ENCODE assay signal across 14 cellular contexts in the genomic region with DNA sequence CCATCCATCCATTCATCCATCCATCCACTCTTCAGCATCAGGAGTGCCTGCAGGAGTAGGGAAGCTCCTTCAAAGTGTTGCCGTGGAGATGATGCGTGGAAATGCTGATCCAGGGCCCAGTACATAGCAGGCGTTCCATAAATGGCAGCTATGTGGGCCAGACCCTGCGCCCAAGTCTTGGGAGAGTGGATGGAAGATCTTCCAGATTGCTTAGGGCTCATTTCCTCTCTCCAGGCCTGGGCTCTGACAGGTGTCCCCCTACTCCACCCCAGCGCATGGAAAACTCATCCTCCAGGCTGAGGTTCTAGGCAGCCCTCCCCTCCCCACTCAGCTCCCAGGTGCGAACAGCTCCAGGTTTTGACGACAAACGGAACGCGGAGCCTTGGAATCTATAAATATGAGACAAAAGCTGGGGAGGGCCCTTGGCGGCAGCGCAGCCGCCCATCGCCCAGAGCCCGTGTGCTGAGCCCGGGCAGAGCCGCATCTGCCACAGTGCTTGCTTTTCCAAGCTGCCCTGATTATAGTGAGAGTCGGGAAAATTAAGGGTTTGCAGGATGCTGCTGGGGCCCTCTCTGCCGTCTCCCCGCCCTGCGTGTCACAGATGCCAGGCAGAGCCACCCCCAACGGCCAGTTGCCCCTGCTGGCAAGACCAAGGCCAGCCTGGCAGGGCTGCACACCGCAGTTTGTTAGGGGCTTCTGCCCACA. TPM values are rescaled to one million over a fixed set of nuclear protein-coding genes. Genes with fewer than 3 reads are reported as not detected.
A peak's percentile ranks its signal among the peaks of the same experiment; 100 is the strongest.
DNase-seq lines count a peak whose midpoint lies in the region; ATAC-seq, FAIRE-seq and TF ChIP-seq lines count a peak whose summit lies in the region.
"Had no signal": no experiment of that assay in that cellular context is flagged by ENCODE, and none has a peak within 500 bp of the region (broad histone marks: within the 10 kb centered on the region; RNA-seq: fewer than 3 reads in every experiment).

No MANE protein-coding gene starts in this region.

- CTCF ChIA-PET in WTC11 (lab: Charles Lee): no interaction called here

- POLR2A ChIA-PET in WTC11 (lab: Charles Lee): no interaction called here

- H3K36me3 ChIP-seq in right atrium auricular region: no peaks in the 10 kb centered on the region
- H3K36me3 ChIP-seq in lower lobe of right lung: no peaks in the 10 kb centered on the region
- H3K36me3 ChIP-seq: neutrophil, tibial artery had no signal

- peaks cover 0 to 17% of the 10 kb centered on the region in 2 donors for H3K4me1 ChIP-seq in right atrium auricular region
- H3K4me1 ChIP-seq in lower lobe of right lung: peaks cover 8% of the 10 kb centered on the region

- intact Hi-C loops in Right ventricle myocardium superior (cut with DNase I) (no loop called here), lower lobe of right lung (cut with DNase I) (no loop called here)

- H3K36me3 Mint-ChIP-seq in WTC11 (no peaks in the 10 kb centered on the region), type B pancreatic cell (no peaks in the 10 kb centered on the region)

- H3K4me3 Mint-ChIP-seq in WTC11 (peak overlapping the region; percentile 64; the same call in 1 of the 2 replicates), type B pancreatic cell (peak overlapping the region; percentile 69)

- H3K27ac Mint-ChIP-seq in WTC11 (no peak overlapping the region), type B pancreatic cell (no peak overlapping the region)
- H3K27ac Mint-ChIP-seq: activated CD4-positive, alpha-beta T cell treated with anti-CD3 and anti-CD28 coated beads, Interleukin-2, amount 10 ng/mL, durations not matched to agents 7 days and 5 days had no signal

- H3K4me3 ChIP-seq in right atrium auricular region: no peak overlapping the region
- no peak overlapping the region for H3K4me3 ChIP-seq in lower lobe of right lung

- ATAC-seq in Right ventricle myocardium superior (ENCODE audit: poor library complexity) (no peak), WTC11 (no peak), lower lobe of right lung (no peak)

- H3K9me3 Mint-ChIP-seq in WTC11 (no peaks in the 10 kb centered on the region), type B pancreatic cell (no peaks in the 10 kb centered on the region)
- H3K9me3 Mint-ChIP-seq: activated CD4-positive, alpha-beta T cell treated with anti-CD3 and anti-CD28 coated beads, Interleukin-2, amount 10 ng/mL, durations not matched to agents 7 days and 5 days had no signal

- H3K27me3 ChIP-seq in right atrium auricular region (no peaks in the 10 kb centered on the region), lower lobe of right lung (ENCODE audit: low read depth) (peaks cover 44% of the 10 kb centered on the region)

- H3K27ac ChIP-seq in right atrium auricular region: no peak overlapping the region
- no peak overlapping the region for H3K27ac ChIP-seq in lower lobe of right lung
- H3K27ac ChIP-seq: neutrophil, tibial artery had no signal

- H3K4me1 Mint-ChIP-seq in WTC11 (peaks cover 3% of the 10 kb centered on the region; the same call in 1 of the 2 replicates), type B pancreatic cell (ENCODE audit: unreplicated experiment) (no peaks in the 10 kb centered on the region)

- FAIRE-seq in D721Med (lab: Jason Lieb, UNC): no peak

- H3K9me3 ChIP-seq in right atrium auricular region (no peaks in the 10 kb centered on the region), lower lobe of right lung (no peaks in the 10 kb centered on the region)
- H3K9me3 ChIP-seq: neutrophil, tibial artery had no signal

- no peak for TF ChIP-seq CTCF in right atrium auricular region (IDR thresholded peaks at IDR 0.05)
- no peak for TF ChIP-seq CTCF in WTC11 (IDR thresholded peaks at IDR 0.05)
- no peak for TF ChIP-seq CTCF in lower lobe of right lung (IDR thresholded peaks at IDR 0.05)
- no peak for TF ChIP-seq CTCF in type B pancreatic cell (conservative IDR thresholded peaks at IDR 0.05)
- no peak for TF ChIP-seq CTCF in D721Med (IDR thresholded peaks at IDR 0.05; ENCODE audit: insufficient read depth, missing control alignments)

- DNase-seq in Right ventricle myocardium superior (peak; percentile 21), right atrium auricular region (ENCODE audit: low spot score) (no peak), WTC11 (ENCODE audit: low spot score) (peak; percentile 9), lower lobe of right lung (peak; percentile 40), type B pancreatic cell (ENCODE audit: extremely low spot score, unreplicated experiment) (no peak), DMS79 (lab: John Stamatoyannopoulos, UW) (no peak), midbrain (lab: John Stamatoyannopoulos, UW) (no peak), D721Med (ENCODE audit: insufficient read length, low spot score) (no peak)
- DNase-seq: activated CD4-positive, alpha-beta T cell treated with anti-CD3 and anti-CD28 coated beads, Interleukin-2, amount 10 ng/mL, durations not matched to agents 7 days and 5 days; MM.1S; NCI-H510A treated with DMSO at 0.1 percent for 48 hours; SIG-M5 had no signal

- H3K27me3 Mint-ChIP-seq in WTC11 (ENCODE audit: low read depth) (peaks cover 54% of the 10 kb centered on the region), type B pancreatic cell (peaks cover 57% of the 10 kb centered on the region)

TF ChIP-seq in WTC11, 78 proteins besides CTCF, POLR2A, EP300 and RAD21 (continues in another document):
- TF ChIP-seq, protein P1, sequence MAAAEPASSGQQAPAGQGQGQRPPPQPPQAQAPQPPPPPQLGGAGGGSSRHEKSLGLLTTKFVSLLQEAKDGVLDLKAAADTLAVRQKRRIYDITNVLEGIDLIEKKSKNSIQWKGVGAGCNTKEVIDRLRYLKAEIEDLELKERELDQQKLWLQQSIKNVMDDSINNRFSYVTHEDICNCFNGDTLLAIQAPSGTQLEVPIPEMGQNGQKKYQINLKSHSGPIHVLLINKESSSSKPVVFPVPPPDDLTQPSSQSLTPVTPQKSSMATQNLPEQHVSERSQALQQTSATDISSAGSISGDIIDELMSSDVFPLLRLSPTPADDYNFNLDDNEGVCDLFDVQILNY (CRISPR knock-in tag; IDR thresholded peaks at IDR 0.05): no peak
- TF ChIP-seq SP1 (CRISPR knock-in tag; conservative IDR thresholded peaks at IDR 0.05) (no peak), EMX1 (CRISPR knock-in tag; IDR thresholded peaks at IDR 0.05) (no peak), NR3C1 (CRISPR knock-in tag; conservative IDR thresholded peaks at IDR 0.05; ENCODE audit: low read depth) (no peak), MYBL2 (CRISPR knock-in tag; IDR thresholded peaks at IDR 0.05) (no peak)
- TF ChIP-seq, protein P2, sequence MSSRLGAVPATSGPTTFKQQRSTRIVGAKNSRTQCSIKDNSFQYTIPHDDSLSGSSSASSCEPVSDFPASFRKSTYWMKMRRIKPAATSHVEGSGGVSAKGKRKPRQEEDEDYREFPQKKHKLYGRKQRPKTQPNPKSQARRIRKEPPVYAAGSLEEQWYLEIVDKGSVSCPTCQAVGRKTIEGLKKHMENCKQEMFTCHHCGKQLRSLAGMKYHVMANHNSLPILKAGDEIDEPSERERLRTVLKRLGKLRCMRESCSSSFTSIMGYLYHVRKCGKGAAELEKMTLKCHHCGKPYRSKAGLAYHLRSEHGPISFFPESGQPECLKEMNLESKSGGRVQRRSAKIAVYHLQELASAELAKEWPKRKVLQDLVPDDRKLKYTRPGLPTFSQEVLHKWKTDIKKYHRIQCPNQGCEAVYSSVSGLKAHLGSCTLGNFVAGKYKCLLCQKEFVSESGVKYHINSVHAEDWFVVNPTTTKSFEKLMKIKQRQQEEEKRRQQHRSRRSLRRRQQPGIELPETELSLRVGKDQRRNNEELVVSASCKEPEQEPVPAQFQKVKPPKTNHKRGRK (CRISPR knock-in tag; IDR thresholded peaks at IDR 0.05; ENCODE audit: borderline replicate concordance): no peak
- TF ChIP-seq, protein P3, sequence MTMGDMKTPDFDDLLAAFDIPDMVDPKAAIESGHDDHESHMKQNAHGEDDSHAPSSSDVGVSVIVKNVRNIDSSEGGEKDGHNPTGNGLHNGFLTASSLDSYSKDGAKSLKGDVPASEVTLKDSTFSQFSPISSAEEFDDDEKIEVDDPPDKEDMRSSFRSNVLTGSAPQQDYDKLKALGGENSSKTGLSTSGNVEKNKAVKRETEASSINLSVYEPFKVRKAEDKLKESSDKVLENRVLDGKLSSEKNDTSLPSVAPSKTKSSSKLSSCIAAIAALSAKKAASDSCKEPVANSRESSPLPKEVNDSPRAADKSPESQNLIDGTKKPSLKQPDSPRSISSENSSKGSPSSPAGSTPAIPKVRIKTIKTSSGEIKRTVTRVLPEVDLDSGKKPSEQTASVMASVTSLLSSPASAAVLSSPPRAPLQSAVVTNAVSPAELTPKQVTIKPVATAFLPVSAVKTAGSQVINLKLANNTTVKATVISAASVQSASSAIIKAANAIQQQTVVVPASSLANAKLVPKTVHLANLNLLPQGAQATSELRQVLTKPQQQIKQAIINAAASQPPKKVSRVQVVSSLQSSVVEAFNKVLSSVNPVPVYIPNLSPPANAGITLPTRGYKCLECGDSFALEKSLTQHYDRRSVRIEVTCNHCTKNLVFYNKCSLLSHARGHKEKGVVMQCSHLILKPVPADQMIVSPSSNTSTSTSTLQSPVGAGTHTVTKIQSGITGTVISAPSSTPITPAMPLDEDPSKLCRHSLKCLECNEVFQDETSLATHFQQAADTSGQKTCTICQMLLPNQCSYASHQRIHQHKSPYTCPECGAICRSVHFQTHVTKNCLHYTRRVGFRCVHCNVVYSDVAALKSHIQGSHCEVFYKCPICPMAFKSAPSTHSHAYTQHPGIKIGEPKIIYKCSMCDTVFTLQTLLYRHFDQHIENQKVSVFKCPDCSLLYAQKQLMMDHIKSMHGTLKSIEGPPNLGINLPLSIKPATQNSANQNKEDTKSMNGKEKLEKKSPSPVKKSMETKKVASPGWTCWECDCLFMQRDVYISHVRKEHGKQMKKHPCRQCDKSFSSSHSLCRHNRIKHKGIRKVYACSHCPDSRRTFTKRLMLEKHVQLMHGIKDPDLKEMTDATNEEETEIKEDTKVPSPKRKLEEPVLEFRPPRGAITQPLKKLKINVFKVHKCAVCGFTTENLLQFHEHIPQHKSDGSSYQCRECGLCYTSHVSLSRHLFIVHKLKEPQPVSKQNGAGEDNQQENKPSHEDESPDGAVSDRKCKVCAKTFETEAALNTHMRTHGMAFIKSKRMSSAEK (CRISPR knock-in tag; IDR thresholded peaks at IDR 0.05; ENCODE audit: borderline replicate concordance): no peak

RNA-seq across cellular contexts. Expression of a gene that starts 1.6 kb away (rescaled TPM):
- total RNA-seq in Right ventricle myocardium superior (0.46 TPM), right atrium auricular region (1 to 10 TPM in 1 of 2 donors, under 1 TPM in 1; 0.93 to 5.7 TPM), WTC11 (2021) (1.3 to 1.8 TPM (median 1.3 TPM) in 3 replicates), lower lobe of right lung (1.3 TPM), type B pancreatic cell (ENCODE audit: low replicate concordance) (1.9 and 3.0 TPM in 2 replicates)

Comparison
In these comparisons a context has a peak if more than half of its experiments do, and no peak if none do; other contexts are left out.
1. DNase-seq: peak in Right ventricle myocardium superior (single experiment), WTC11 (single experiment) and lower lobe of right lung (single experiment); none in right atrium auricular region (single experiment), type B pancreatic cell (single experiment), DMS79 (single experiment), midbrain (single experiment) and D721Med (single experiment).